1 cellular context compared by ENCODE assay signal in genomic region chr1:161017756-161018630, GRCh38.
TF ChIP-seq lines count a peak whose summit lies in the region.

No MANE protein-coding gene starts in this region.

TF ChIP-seq in H1, 55 proteins besides CTCF, POLR2A, EP300 and RAD21:
- TF ChIP-seq YY1 (IDR thresholded peaks at IDR 0.05; ENCODE audit: low read depth, low read length) (no peak), CREB1 (IDR thresholded peaks at IDR 0.05) (no peak), CHD2 (IDR thresholded peaks at IDR 0.05; ENCODE audit: low read length) (no peak), SIX5 (IDR thresholded peaks at IDR 0.05; ENCODE audit: low read depth, low read length) (no peak), SP4 (IDR thresholded peaks at IDR 0.05; ENCODE audit: low read length) (no peak), SP2 (IDR thresholded peaks at IDR 0.05; ENCODE audit: low read length) (no peak), POU5F1 (IDR thresholded peaks at IDR 0.05; ENCODE audit: low read depth, low read length) (no peak), JUN (IDR thresholded peaks at IDR 0.05; ENCODE audit: low read depth, low read length) (no peak)
